Comparison of ENCODE assay signal across 1 cellular context in genomic region chr2:96876811-96877437, GRCh38.
TF ChIP-seq lines count a peak whose summit lies in the region.

No MANE protein-coding gene starts in this region.

TF ChIP-seq in K562, 482 proteins besides CTCF, POLR2A, EP300 and RAD21:
- TF ChIP-seq POLR2G (IDR thresholded peaks at IDR 0.05; ENCODE audit: low read depth, low read length), result peak; percentile 3; the same call in 1 of the 2 replicates
- 0 out of 2 replicates have a peak, but pooled peaks have one; percentile 33 for TF ChIP-seq ZNF609 (CRISPR knock-in tag; IDR thresholded peaks at IDR 0.05; ENCODE audit: borderline replicate concordance)
- peak; percentile 35; the same call in 1 of the 2 replicates for TF ChIP-seq PHB (CRISPR knock-in tag; IDR thresholded peaks at IDR 0.05)
- TF ChIP-seq RFX7 (CRISPR knock-in tag; IDR thresholded peaks at IDR 0.05), result no peak
- TF ChIP-seq TFAP4 (CRISPR knock-in tag; IDR thresholded peaks at IDR 0.05; ENCODE audit: borderline replicate concordance), result peak; percentile 23; the same call in 1 of the 2 replicates
- 0 out of 2 replicates have a peak, but pooled peaks have one; percentile 4 for TF ChIP-seq ZNF551 (CRISPR knock-in tag; IDR thresholded peaks at IDR 0.05)
- TF ChIP-seq GTF2F1 (IDR thresholded peaks at IDR 0.05; ENCODE audit: low read depth, low read length), result no peak
- TF ChIP-seq ZNF77 (CRISPR knock-in tag; IDR thresholded peaks at IDR 0.05), result 0 out of 2 replicates have a peak, but pooled peaks have one; percentile 12
- peak; percentile 36; the same call in 1 of the 2 replicates for TF ChIP-seq SP1 (CRISPR knock-in tag; IDR thresholded peaks at IDR 0.05)
